ENCODE assay signal across 11 cellular contexts in the genomic region with DNA sequence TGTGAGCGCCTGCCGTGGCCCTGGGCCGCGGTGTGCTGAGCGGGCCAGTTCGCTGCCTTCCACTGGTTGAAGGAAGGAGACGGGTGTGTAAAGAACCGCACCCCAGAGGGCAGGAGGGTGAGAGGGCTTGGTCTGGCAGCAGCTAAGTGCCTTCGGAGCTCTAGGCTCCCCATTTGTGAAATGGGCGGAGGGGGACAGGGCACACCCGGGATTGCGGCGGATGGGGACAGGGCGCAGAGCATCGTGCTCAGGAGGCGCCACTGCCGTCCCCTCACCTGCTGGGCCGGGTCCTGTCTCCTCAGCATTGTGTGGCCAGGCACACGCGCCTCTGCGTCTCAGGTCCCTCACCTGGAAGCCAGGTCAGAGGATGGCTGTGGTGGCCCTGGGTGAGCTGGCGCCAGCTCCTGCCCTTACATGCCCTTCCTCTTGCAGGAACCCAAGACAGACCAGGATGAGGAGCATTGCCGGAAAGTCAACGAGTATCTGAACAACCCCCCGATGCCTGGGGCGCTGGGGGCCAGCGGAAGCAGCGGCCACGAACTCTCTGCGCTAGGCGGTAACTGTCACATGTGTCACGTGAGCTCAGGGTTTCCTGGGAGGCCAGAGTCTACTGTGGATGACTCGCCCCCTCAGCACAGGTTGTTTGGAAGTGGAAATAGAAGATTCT. TPM values are rescaled to one million over a fixed set of nuclear protein-coding genes. Genes with fewer than 3 reads are reported as not detected.
DNase-seq lines count a peak whose midpoint lies in the region; ATAC-seq, FAIRE-seq and TF ChIP-seq lines count a peak whose summit lies in the region.
"Had no signal": no experiment of that assay in that cellular context is flagged by ENCODE, and none has a peak within 500 bp of the region (broad histone marks: within the 10 kb centered on the region; RNA-seq: fewer than 3 reads in every experiment).

No MANE protein-coding gene starts in this region.

- no peak for FAIRE-seq in kidney (lab: Jason Lieb, UNC)

- no peak for ATAC-seq in DND-41 (ENCODE audit: insufficient read depth, low read depth)
- ATAC-seq in WTC11, result no peak

- peaks cover 41% of the 10 kb centered on the region for H3K79me2 ChIP-seq in DND-41 (ENCODE audit: insufficient read depth, low read length)

- H3K4me1 Mint-ChIP-seq in WTC11 (peaks cover 18% of the 10 kb centered on the region), glutamatergic neuron (ENCODE audit: low read depth, unreplicated experiment) (peaks cover 16% of the 10 kb centered on the region)

- DNase-seq in A172 (ENCODE audit: low spot score) (peak; percentile 59), DND-41 (no peak), WTC11 (ENCODE audit: low spot score) (no peak), glutamatergic neuron (no peak), kidney (no peak), BE2C (no peak), cortex of kidney (lab: John Stamatoyannopoulos, UW) (no peak), ACHN (no peak)
- DNase-seq: NCI-H146, SIG-M5 had no signal

- peak overlapping the region; percentile 47 for H3K4me3 Mint-ChIP-seq in WTC11
- peak overlapping the region; percentile 77 for H3K4me3 Mint-ChIP-seq in glutamatergic neuron (ENCODE audit: unreplicated experiment)
- H3K4me3 Mint-ChIP-seq: dendritic cell treated with granulocyte-macrophage colony-stimulating factor and Interleukin-4, amounts not matched to agents 40 ng/mL and 50 ng/mL, for 4 days had no signal

- in situ Hi-C loops in ACHN (cut with HindIII; ENCODE audit: low pct_ligation_motif_present, low pct_unique_long_range_greater_than_20kb, low sequenced_read_pairs), result no loop called here

- CTCF ChIA-PET in WTC11 (lab: Charles Lee), result interaction anchor here (1.4 to 2.7 kb wide), 2 partner anchors 63 to 77 kb away, joined by 9 to 10 read pairs; no protein-coding TSS in a partner anchor

- H3K4me3 ChIP-seq in DND-41 (ENCODE audit: low read depth in 1 of 2, low read length in 2 of 2) (peak overlapping the region in 1 of 2 experiments; percentile 99; a peak in 2 of 4 replicates), kidney (ENCODE audit: low read length in 2 of 2) (no peak overlapping the region), BE2C (ENCODE audit: low read depth, low read length) (no peak overlapping the region)

- H3K9me3 Mint-ChIP-seq in WTC11 (no peaks in the 10 kb centered on the region), glutamatergic neuron (ENCODE audit: unreplicated experiment) (peaks cover 16% of the 10 kb centered on the region)
- H3K9me3 Mint-ChIP-seq: dendritic cell treated with granulocyte-macrophage colony-stimulating factor and Interleukin-4, amounts not matched to agents 40 ng/mL and 50 ng/mL, for 4 days had no signal

- H3K27me3 ChIP-seq in DND-41 (ENCODE audit: insufficient read depth, low read length, poor library complexity) (no peaks in the 10 kb centered on the region), BE2C (no peaks in the 10 kb centered on the region)

- POLR2A ChIA-PET in WTC11 (lab: Charles Lee), result interaction anchor here (1.3 kb wide), 1 partner anchor 69 kb away, joined by 6 read pairs; no protein-coding TSS in a partner anchor

- intact Hi-C loops in kidney (cut with DNase I), result no loop called here

- H3K9ac ChIP-seq in DND-41 (ENCODE audit: low read depth, low read length) (peak overlapping the region; percentile 93; the same call in 1 of the 2 replicates), kidney (ENCODE audit: low read length in 2 of 2) (no peak overlapping the region)

- peak overlapping the region; percentile 100 for H3K4me2 ChIP-seq in DND-41 (ENCODE audit: insufficient read depth, low read length)

- H3K36me3 ChIP-seq in DND-41 (ENCODE audit: insufficient read depth, low read length) (peaks cover 62% of the 10 kb centered on the region), kidney (ENCODE audit: control insufficient read depth in 1 of 2, insufficient read depth in 2 of 2, low read length in 2 of 2) (peaks cover 9 to 38% of the 10 kb centered on the region in 2 donors), BE2C (peaks cover 58% of the 10 kb centered on the region)

- H2AFZ ChIP-seq in DND-41 (ENCODE audit: low read depth, low read length), result no peak overlapping the region

- H3K27me3 Mint-ChIP-seq in WTC11 (ENCODE audit: low read depth) (no peaks in the 10 kb centered on the region), glutamatergic neuron (ENCODE audit: unreplicated experiment) (peaks cover 5% of the 10 kb centered on the region)
- H3K27me3 Mint-ChIP-seq: dendritic cell treated with granulocyte-macrophage colony-stimulating factor and Interleukin-4, amounts not matched to agents 40 ng/mL and 50 ng/mL, for 4 days had no signal

- peak overlapping the region; percentile 98 for H3K27ac Mint-ChIP-seq in WTC11
- peak overlapping the region; percentile 55 for H3K27ac Mint-ChIP-seq in glutamatergic neuron (ENCODE audit: unreplicated experiment)
- H3K27ac Mint-ChIP-seq: dendritic cell treated with granulocyte-macrophage colony-stimulating factor and Interleukin-4, amounts not matched to agents 40 ng/mL and 50 ng/mL, for 4 days had no signal

- peaks cover 38% of the 10 kb centered on the region for H3K4me1 ChIP-seq in DND-41 (ENCODE audit: insufficient read depth, low read length)
- peaks cover 21 to 28% of the 10 kb centered on the region in 2 donors for H3K4me1 ChIP-seq in kidney (ENCODE audit: control insufficient read depth in 1 of 2, insufficient read depth in 1 of 2, low read depth in 1 of 2, low read length in 2 of 2)
- H3K4me1 ChIP-seq in BE2C, result no peaks in the 10 kb centered on the region

- H3K27ac ChIP-seq in DND-41 (ENCODE audit: low read length), result no peak overlapping the region
- H3K27ac ChIP-seq in kidney (ENCODE audit: low read depth in 2 of 2, low read length in 2 of 2), result no peak overlapping the region

- peaks cover 57% of the 10 kb centered on the region for H4K20me1 ChIP-seq in DND-41 (ENCODE audit: insufficient read depth, low read length)

- H3K9me3 ChIP-seq in DND-41 (ENCODE audit: insufficient read depth, low read length, severe bottlenecking) (no peaks in the 10 kb centered on the region), kidney (ENCODE audit: control insufficient read depth in 1 of 2, low read length in 2 of 2) (no peaks in the 10 kb centered on the region), BE2C (no peaks in the 10 kb centered on the region)

- TF ChIP-seq CTCF in DND-41 (IDR thresholded peaks at IDR 0.05; ENCODE audit: borderline replicate concordance, extremely low read depth, low read length, poor library complexity, severe bottlenecking), result no peak
- no peak for TF ChIP-seq CTCF in WTC11 (IDR thresholded peaks at IDR 0.05)
- TF ChIP-seq CTCF in glutamatergic neuron (IDR thresholded peaks at IDR 0.05; ENCODE audit: partially characterized antibody, unreplicated experiment), result no peak
- no peak for TF ChIP-seq CTCF in kidney (IDR thresholded peaks at IDR 0.05; ENCODE audit: borderline replicate concordance, extremely low read depth, insufficient read depth)
- no peak for TF ChIP-seq CTCF in BE2C (IDR thresholded peaks at IDR 0.05; ENCODE audit: low read depth, low read length)

- peaks cover 28% of the 10 kb centered on the region for H3K36me3 Mint-ChIP-seq in WTC11
- no peaks in the 10 kb centered on the region for H3K36me3 Mint-ChIP-seq in glutamatergic neuron (ENCODE audit: unreplicated experiment)

TF ChIP-seq in WTC11, 78 proteins besides CTCF, POLR2A, EP300 and RAD21:
- TF ChIP-seq, protein P1, sequence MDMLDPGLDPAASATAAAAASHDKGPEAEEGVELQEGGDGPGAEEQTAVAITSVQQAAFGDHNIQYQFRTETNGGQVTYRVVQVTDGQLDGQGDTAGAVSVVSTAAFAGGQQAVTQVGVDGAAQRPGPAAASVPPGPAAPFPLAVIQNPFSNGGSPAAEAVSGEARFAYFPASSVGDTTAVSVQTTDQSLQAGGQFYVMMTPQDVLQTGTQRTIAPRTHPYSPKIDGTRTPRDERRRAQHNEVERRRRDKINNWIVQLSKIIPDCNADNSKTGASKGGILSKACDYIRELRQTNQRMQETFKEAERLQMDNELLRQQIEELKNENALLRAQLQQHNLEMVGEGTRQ (CRISPR knock-in tag; IDR thresholded peaks at IDR 0.05), result no peak
- TF ChIP-seq OVOL2 (CRISPR knock-in tag; IDR thresholded peaks at IDR 0.05; ENCODE audit: borderline replicate concordance) (no peak), ZNF138 (CRISPR knock-in tag; conservative IDR thresholded peaks at IDR 0.05) (no peak), EMX1 (CRISPR knock-in tag; IDR thresholded peaks at IDR 0.05) (no peak), NFE2L1 (CRISPR knock-in tag; IDR thresholded peaks at IDR 0.05) (no peak)
- TF ChIP-seq, protein P2, sequence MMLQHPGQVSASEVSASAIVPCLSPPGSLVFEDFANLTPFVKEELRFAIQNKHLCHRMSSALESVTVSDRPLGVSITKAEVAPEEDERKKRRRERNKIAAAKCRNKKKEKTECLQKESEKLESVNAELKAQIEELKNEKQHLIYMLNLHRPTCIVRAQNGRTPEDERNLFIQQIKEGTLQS (CRISPR knock-in tag; conservative IDR thresholded peaks at IDR 0.05), result no peak
- TF ChIP-seq, protein P3, sequence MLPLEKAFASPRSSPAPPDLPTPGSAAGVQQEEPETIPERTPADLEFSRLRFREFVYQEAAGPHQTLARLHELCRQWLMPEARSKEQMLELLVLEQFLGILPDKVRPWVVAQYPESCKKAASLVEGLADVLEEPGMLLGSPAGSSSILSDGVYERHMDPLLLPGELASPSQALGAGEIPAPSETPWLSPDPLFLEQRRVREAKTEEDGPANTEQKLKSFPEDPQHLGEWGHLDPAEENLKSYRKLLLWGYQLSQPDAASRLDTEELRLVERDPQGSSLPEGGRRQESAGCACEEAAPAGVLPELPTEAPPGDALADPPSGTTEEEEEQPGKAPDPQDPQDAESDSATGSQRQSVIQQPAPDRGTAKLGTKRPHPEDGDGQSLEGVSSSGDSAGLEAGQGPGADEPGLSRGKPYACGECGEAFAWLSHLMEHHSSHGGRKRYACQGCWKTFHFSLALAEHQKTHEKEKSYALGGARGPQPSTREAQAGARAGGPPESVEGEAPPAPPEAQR (CRISPR knock-in tag; IDR thresholded peaks at IDR 0.05), result no peak
TF ChIP-seq in WTC11: peak in this region for 0.

RNA-seq across cellular contexts. Expression of a gene that starts 3.1 kb away (rescaled TPM):
- 329 and 402 TPM in 2 replicates for total RNA-seq in A172 (2014; rRNA removed; shearing (Covaris generic))
- total RNA-seq in WTC11 (2021) (146 to 160 TPM (median 147 TPM) in 3 replicates), glutamatergic neuron (ENCODE audit: unreplicated experiment) (74.8 TPM), kidney (64.4 TPM)
- 79.4 TPM for polyA plus RNA-seq in kidney (ENCODE audit: insufficient read depth, low read depth, low replicate concordance)
- polyA plus RNA-seq in BE2C (2012; ENCODE audit: insufficient read depth, insufficient read length, low read depth), result 467 TPM
